In the genomic region with DNA sequence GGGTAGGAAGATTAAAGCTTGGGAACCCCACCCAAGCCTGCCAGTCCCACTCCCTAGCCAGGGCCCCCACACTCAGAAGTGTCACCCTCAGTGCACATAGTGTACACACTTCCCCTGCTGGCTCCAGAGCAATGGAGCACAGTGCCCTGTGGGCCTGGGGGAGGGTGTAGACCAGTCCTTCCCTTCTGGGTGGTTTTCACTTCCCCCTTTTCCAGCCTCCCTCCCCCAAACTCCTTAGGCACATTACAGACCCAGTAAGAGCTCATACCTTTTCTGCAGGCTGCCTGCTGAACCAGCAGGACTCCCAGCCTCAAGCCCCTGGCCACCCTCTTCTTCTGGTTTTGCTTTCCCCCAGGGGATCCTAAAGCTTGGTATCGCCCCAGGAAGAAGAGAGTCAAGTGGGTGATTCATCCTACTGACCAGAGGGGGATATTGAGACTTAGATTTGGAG, we compare ENCODE assay signal across 8 cellular contexts. TPM values are rescaled to one million over a fixed set of nuclear protein-coding genes. Genes with fewer than 3 reads are reported as not detected.
DNase-seq lines count a peak whose midpoint lies in the region; ATAC-seq and TF ChIP-seq lines count a peak whose summit lies in the region.

A gene with protein sequence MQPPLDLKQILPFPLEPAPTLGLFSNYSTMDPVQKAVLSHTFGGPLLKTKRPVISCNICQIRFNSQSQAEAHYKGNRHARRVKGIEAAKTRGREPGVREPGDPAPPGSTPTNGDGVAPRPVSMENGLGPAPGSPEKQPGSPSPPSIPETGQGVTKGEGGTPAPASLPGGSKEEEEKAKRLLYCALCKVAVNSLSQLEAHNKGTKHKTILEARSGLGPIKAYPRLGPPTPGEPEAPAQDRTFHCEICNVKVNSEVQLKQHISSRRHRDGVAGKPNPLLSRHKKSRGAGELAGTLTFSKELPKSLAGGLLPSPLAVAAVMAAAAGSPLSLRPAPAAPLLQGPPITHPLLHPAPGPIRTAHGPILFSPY (minus strand): TSS at position 143 of the 451 bp plus-strand sequence. CDS start 219 bp downstream, outside the sequence.

- H3K9me3 ChIP-seq in OCI-LY3 (ENCODE audit: insufficient read depth, low read length) (no peaks in the 10 kb centered on the region), cardiac muscle cell (ENCODE audit: low read depth) (no peaks in the 10 kb centered on the region)

- peak; percentile 50 for ATAC-seq in GM21360 (IDR thresholded peaks at IDR 0.05; ENCODE audit: unreplicated experiment)
- no peak for ATAC-seq in GM19035 (IDR thresholded peaks at IDR 0.05; ENCODE audit: unreplicated experiment)
- ATAC-seq in HG02973 (IDR thresholded peaks at IDR 0.05; ENCODE audit: unreplicated experiment), result no peak

- H2AFZ ChIP-seq in OCI-LY3 (ENCODE audit: low read depth, low read length), result no peak within 1 kb of the TSS

- H3K27me3 ChIP-seq in OCI-LY3 (ENCODE audit: low read depth, low read length) (no peaks in the 10 kb centered on the region), cardiac muscle cell (no peaks in the 10 kb centered on the region)

- H3K27ac ChIP-seq in OCI-LY3 (ENCODE audit: low read length), result peak within 1 kb of the TSS; percentile 60
- H3K27ac ChIP-seq in cardiac muscle cell, result no peak within 1 kb of the TSS
- peak within 1 kb of the TSS; percentile 7 to 92 (median 76) for H3K27ac ChIP-seq in skin epidermis

- H3K4me1 ChIP-seq in OCI-LY3 (ENCODE audit: low read length), result peaks cover 43% of the 10 kb centered on the region
- H3K4me1 ChIP-seq in cardiac muscle cell (ENCODE audit: low read depth), result peaks cover 53% of the 10 kb centered on the region

- H3K79me2 ChIP-seq in OCI-LY3 (ENCODE audit: low read length), result no peaks in the 10 kb centered on the region

- no peaks in the 10 kb centered on the region for H3K36me3 ChIP-seq in OCI-LY3 (replicated peaks; ENCODE audit: low read depth, low read length)
- no peaks in the 10 kb centered on the region for H3K36me3 ChIP-seq in cardiac muscle cell

- TF ChIP-seq CTCF in OCI-LY3 (IDR thresholded peaks at IDR 0.05; ENCODE audit: low read depth, low read length) (no peak), cardiac muscle cell (IDR thresholded peaks at IDR 0.05; ENCODE audit: low read depth, low read length) (no peak)

- peak within 1 kb of the TSS; percentile 50 for H3K4me3 ChIP-seq in OCI-LY3 (ENCODE audit: low read length)
- H3K4me3 ChIP-seq in cardiac muscle cell, result no peak within 1 kb of the TSS
- H3K4me3 ChIP-seq in skin epidermis, result peak within 1 kb of the TSS in 2 of 7 experiments; percentile 8

- H3K9ac ChIP-seq in OCI-LY3 (ENCODE audit: low read length), result peak within 1 kb of the TSS; percentile 46; the same call in 1 of the 2 replicates

- H3K4me2 ChIP-seq in OCI-LY3 (ENCODE audit: low read length), result peak within 1 kb of the TSS; percentile 83

- H4K20me1 ChIP-seq in OCI-LY3 (ENCODE audit: insufficient read depth, low read length), result no peaks in the 10 kb centered on the region

- DNase-seq in cardiac muscle cell (ENCODE audit: low read depth in 1 of 2, low spot score in 1 of 2), result no peak
- no peak for DNase-seq in activated effector memory CD4-positive, alpha-beta T cell treated with Interleukin-2 at 50 U/mL for 16 hours
- DNase-seq in NK-92 treated with Interleukin-12 subunit alpha and Interleukin-12 subunit beta, amount 100 ng/mL, for 24 hours (lab: John Stamatoyannopoulos, UW), result no peak

RNA-seq across cellular contexts. Expression of the gene that starts here (rescaled TPM):
- 13.0 and 20.0 TPM in 2 replicates for total RNA-seq in cardiac muscle cell
- polyA plus RNA-seq in cardiac muscle cell, result 13.4 and 16.0 TPM in 2 replicates
